ENCODE assay signal across 36 cellular contexts in genomic region chr22:24532075-24532474, GRCh38. TPM values are rescaled to one million over a fixed set of nuclear protein-coding genes. Genes with fewer than 3 reads are reported as not detected.
DNase-seq lines count a peak whose midpoint lies in the region; ATAC-seq and TF ChIP-seq lines count a peak whose summit lies in the region.
"Had no signal": no experiment of that assay in that cellular context is flagged by ENCODE, and none has a peak within 500 bp of the region (broad histone marks: within the 10 kb centered on the region; RNA-seq: fewer than 3 reads in every experiment).

No MANE protein-coding gene starts in this region.

- H3K27ac ChIP-seq in osteoblast (ENCODE audit: low read depth, low read length), result no peak overlapping the region
- H3K27ac ChIP-seq: esophagus muscularis mucosa, foreskin keratinocyte, neural progenitor cell, RWPE1, SJSA1, spleen, thoracic aorta, uterus had no signal

- CTCF ChIA-PET in Caco-2 (lab: Charles Lee), result interaction anchor here (0.7 to 1.1 kb wide), 2 partner anchors 26 to 111 kb away, joined by 4 read pairs; no protein-coding TSS in a partner anchor

- no peaks in the 10 kb centered on the region for H3K79me2 ChIP-seq in osteoblast (ENCODE audit: insufficient read depth, low read length)

- ATAC-seq in esophagus mucosa (peak; percentile 72), HG03045 (IDR thresholded peaks at IDR 0.05; ENCODE audit: unreplicated experiment) (no peak), HG03378 (IDR thresholded peaks at IDR 0.05; ENCODE audit: unreplicated experiment) (no peak)
- ATAC-seq: foreskin keratinocyte; GM12878; right cardiac atrium; stimulated activated naive CD8-positive, alpha-beta T cell treated with anti-CD3 and anti-CD28 coated beads, Interleukin-15, amount 100 ng/mL, for 72 hours had no signal

- H3K27me3 Mint-ChIP-seq in Caco-2 (ENCODE audit: insufficient read depth, unreplicated experiment), result no peaks in the 10 kb centered on the region
- H3K27me3 Mint-ChIP-seq: activated T-cell treated with anti-CD3 and anti-CD28 coated beads, Interleukin-2, amount 50 U/mL, for 24 hours; CD4-positive, alpha-beta memory T cell; memory B cell; stimulated activated naive CD8-positive, alpha-beta T cell treated with anti-CD3 and anti-CD28 coated beads, Interleukin-15, amount 100 ng/mL, for 72 hours had no signal

- BruUV-seq in Caco-2 (replicated peaks; lab: Mats Ljungman, UMichigan), result no TSS peak

- H3K4me1 Mint-ChIP-seq in Caco-2 (ENCODE audit: low read depth, unreplicated experiment), result peaks cover 21% of the 10 kb centered on the region
- H3K4me1 Mint-ChIP-seq: CD4-positive, alpha-beta memory T cell; endodermal cell; neural progenitor cell; stimulated activated naive CD8-positive, alpha-beta T cell treated with anti-CD3 and anti-CD28 coated beads, Interleukin-15, amount 100 ng/mL, for 72 hours had no signal

- no peaks in the 10 kb centered on the region for H3K9me3 ChIP-seq in Caco-2
- H3K9me3 ChIP-seq in osteoblast (ENCODE audit: low read depth, low read length), result no peaks in the 10 kb centered on the region
- H3K9me3 ChIP-seq: esophagus muscularis mucosa, MG63, SJSA1, spleen, thoracic aorta, uterus had no signal

- H3K9me3 Mint-ChIP-seq in Caco-2 (ENCODE audit: unreplicated experiment), result no peaks in the 10 kb centered on the region
- H3K9me3 Mint-ChIP-seq: activated T-cell treated with anti-CD3 and anti-CD28 coated beads, Interleukin-2, amount 50 U/mL, for 24 hours; CD4-positive, alpha-beta memory T cell; endodermal cell; HFFc6; memory B cell; neural progenitor cell; stimulated activated naive CD8-positive, alpha-beta T cell treated with anti-CD3 and anti-CD28 coated beads, Interleukin-15, amount 100 ng/mL, for 72 hours had no signal

- TF ChIP-seq CTCF in Caco-2 (IDR thresholded peaks at IDR 0.05; ENCODE audit: insufficient read depth in 1 of 2, low read depth in 1 of 2, low read length in 1 of 2, severe bottlenecking in 1 of 2, unreplicated experiment in 1 of 2), result no peak
- no peak for TF ChIP-seq CTCF in osteoblast (IDR thresholded peaks at IDR 0.05; ENCODE audit: extremely low read depth, low read depth, low read length)

- H3K4me3 Mint-ChIP-seq in Caco-2 (ENCODE audit: unreplicated experiment), result peak overlapping the region; percentile 19
- H3K4me3 Mint-ChIP-seq: activated T-cell treated with anti-CD3 and anti-CD28 coated beads, Interleukin-2, amount 50 U/mL, for 24 hours; CD4-positive, alpha-beta memory T cell; endodermal cell; HFFc6; memory B cell; neural progenitor cell; stimulated activated naive CD8-positive, alpha-beta T cell treated with anti-CD3 and anti-CD28 coated beads, Interleukin-15, amount 100 ng/mL, for 72 hours had no signal

- H3K36me3 ChIP-seq in Caco-2 (ENCODE audit: control insufficient read depth, insufficient read depth, low read length) (no peaks in the 10 kb centered on the region), osteoblast (ENCODE audit: insufficient read depth, low read length) (no peaks in the 10 kb centered on the region)
- H3K36me3 ChIP-seq: esophagus muscularis mucosa, MG63, neural progenitor cell, SJSA1, thoracic aorta, uterus had no signal

- H3K4me3 ChIP-seq in Caco-2 (ENCODE audit: low read depth, low read length) (no peak overlapping the region), osteoblast (ENCODE audit: insufficient read depth, low read length) (no peak overlapping the region)
- H3K4me3 ChIP-seq: esophagus muscularis mucosa, GM12878, MG63, neural progenitor cell, SJSA1, spleen, thoracic aorta, uterus had no signal

- H3K4me1 ChIP-seq in Caco-2 (peaks cover 50% of the 10 kb centered on the region), osteoblast (ENCODE audit: insufficient read depth, low read length) (no peaks in the 10 kb centered on the region)
- H3K4me1 ChIP-seq: esophagus muscularis mucosa, foreskin keratinocyte, neural progenitor cell, SJSA1, spleen, uterus had no signal

- POLR2A ChIA-PET in Caco-2 (lab: Charles Lee), result no interaction called here

- H3K36me3 Mint-ChIP-seq in Caco-2 (ENCODE audit: insufficient read depth, unreplicated experiment), result peaks cover 6% of the 10 kb centered on the region
- H3K36me3 Mint-ChIP-seq: CD4-positive, alpha-beta memory T cell; neural progenitor cell had no signal

- H2AFZ ChIP-seq in osteoblast (ENCODE audit: low read length), result no peak overlapping the region
- H2AFZ ChIP-seq: neural progenitor cell had no signal

- intact Hi-C loops in Caco-2 (cut with micrococcal nuclease; ENCODE audit: unreplicated experiment), result loop anchor here (1.0 kb wide), 1 partner anchor 18 kb away; no protein-coding TSS in a partner anchor

- no peaks in the 10 kb centered on the region for H4K20me1 ChIP-seq in osteoblast (ENCODE audit: insufficient read depth, low read length)

- H3K27me3 ChIP-seq in Caco-2 (replicated peaks; ENCODE audit: control insufficient read depth, insufficient read depth, low read length) (no peaks in the 10 kb centered on the region), osteoblast (ENCODE audit: insufficient read depth, low read length) (no peaks in the 10 kb centered on the region)
- H3K27me3 ChIP-seq: esophagus muscularis mucosa, MG63, neural progenitor cell, SJSA1, spleen, uterus had no signal

- no peak overlapping the region for H3K4me2 ChIP-seq in osteoblast (ENCODE audit: insufficient read depth, low read length)
- H3K4me2 ChIP-seq: neural progenitor cell had no signal

- H3K27ac Mint-ChIP-seq in Caco-2 (ENCODE audit: unreplicated experiment), result peak overlapping the region; percentile 45
- H3K27ac Mint-ChIP-seq: activated T-cell treated with anti-CD3 and anti-CD28 coated beads, Interleukin-2, amount 50 U/mL, for 24 hours; CD4-positive, alpha-beta memory T cell; endodermal cell; HFFc6; memory B cell; neural progenitor cell had no signal

- DNase-seq in Caco-2, result peak; percentile 62 to 66
- DNase-seq in NCI-H2029 treated with DMSO at 0.1 percent for 48 hours (lab: John Stamatoyannopoulos, UW), result peak; percentile 9
- peak; percentile 18 for DNase-seq in osteoblast (ENCODE audit: insufficient read length, low spot score, missing footprints)
- no peak for DNase-seq in T1000 (lab: John Stamatoyannopoulos, UW)
- no peak for DNase-seq in kidney tubule cell (ENCODE audit: low spot score)
- DNase-seq: activated gamma-delta T cell treated with Interleukin-2 at 50 U/mL for 16 hours; activated T-cell treated with anti-CD3 and anti-CD28 coated beads, Interleukin-2, amount 50 U/mL, for 24 hours; CD4-positive, alpha-beta memory T cell; central memory CD4-positive, alpha-beta T cell; dermis blood vessel endothelial cell; endodermal cell; foreskin keratinocyte; GOT3; HFFc6; KG1; kidney glomerular epithelial cell; MG63; NCI-H1105 treated with DMSO at 0.1 percent for 48 hours; NCI-H2081; NCI-H226; NCI-H748 treated with DMSO at 0.1 percent for 48 hours; right cardiac atrium; spleen; stimulated activated CD4-positive, alpha-beta T cell treated with anti-CD3 and anti-CD28 coated beads, Interleukin-2, amount 100 ng/mL, for 24 hours; stimulated activated naive CD8-positive, alpha-beta T cell treated with anti-CD3 and anti-CD28 coated beads, Interleukin-15, amount 100 ng/mL, for 72 hours; uterus had no signal

RNA-seq across cellular contexts. Expression of gene GUCD1, which starts 22.9 kb away (rescaled TPM):
- total RNA-seq in Caco-2 (2022), result 120 and 127 TPM in 2 replicates
- 50.1 TPM for total RNA-seq in esophagus mucosa
- total RNA-seq in osteoblast, result 146 and 155 TPM in 2 replicates

RNA-seq across cellular contexts. Expression of gene SNRPD3, which starts 23.7 kb away (rescaled TPM):
- total RNA-seq in Caco-2 (2022), result 202 and 217 TPM in 2 replicates
- total RNA-seq in esophagus mucosa, result 72.7 TPM
- 51.9 and 57.5 TPM in 2 replicates for total RNA-seq in osteoblast

RNA-seq across cellular contexts. Expression of gene UPB1, which starts 36.9 kb away (rescaled TPM):
- 5.6 and 6.7 TPM in 2 replicates for total RNA-seq in Caco-2 (2022)
- total RNA-seq in esophagus mucosa, result 0.12 TPM
- under 0.01 TPM in 1 of 2 replicates, not detected in the other for total RNA-seq in osteoblast
- total RNA-seq: foreskin keratinocyte had no signal

Comparison
In these comparisons a context has a peak if more than half of its experiments do, and no peak if none do; other contexts are left out.
1. DNase-seq: peak in Caco-2 (2 of 2), NCI-H2029 treated with DMSO at 0.1 percent for 48 hours (single experiment) and osteoblast (single experiment); none in T1000 (single experiment) and kidney tubule cell (single experiment).